19 cellular contexts compared by ENCODE assay signal in genomic region chr3:13039286-13039896, GRCh38. TPM values are rescaled to one million over a fixed set of nuclear protein-coding genes. Genes with fewer than 3 reads are reported as not detected.
DNase-seq lines count a peak whose midpoint lies in the region; ATAC-seq and TF ChIP-seq lines count a peak whose summit lies in the region.
"Had no signal": no experiment of that assay in that cellular context is flagged by ENCODE, and none has a peak within 500 bp of the region (broad histone marks: within the 10 kb centered on the region; RNA-seq: fewer than 3 reads in every experiment).

No MANE protein-coding gene starts in this region.

- peaks cover 7% of the 10 kb centered on the region for H3K27me3 Mint-ChIP-seq in activated CD4-positive, alpha-beta T cell treated with anti-CD3 and anti-CD28 coated beads, Interleukin-2, amount 10 ng/mL, durations not matched to agents 7 days and 5 days

- no peak overlapping the region for H3K4me3 Mint-ChIP-seq in activated CD4-positive, alpha-beta T cell treated with anti-CD3 and anti-CD28 coated beads, Interleukin-2, amount 10 ng/mL, durations not matched to agents 7 days and 5 days
- H3K4me3 Mint-ChIP-seq: activated CD8-positive, alpha-beta T cell treated with anti-CD3 and anti-CD28 coated beads, Interleukin-2, amount 10 ng/mL, durations not matched to agents 7 days and 5 days; activated naive CD4-positive, alpha-beta T cell treated with anti-CD3 and anti-CD28 coated beads, Interleukin-2, amount 10 ng/mL, durations not matched to agents 7 days and 5 days; activated T-cell treated with anti-CD3 and anti-CD28 coated beads, Interleukin-2, amount 50 U/mL, for 4 hours; nephron had no signal

- CTCF ChIA-PET in activated CD4-positive, alpha-beta T cell treated with anti-CD3 and anti-CD28 coated beads, Interleukin-2, amount 10 ng/mL, durations not matched to agents 7 days and 5 days (lab: Charles Lee), result interaction anchor here (0.6 to 1.5 kb wide), 8 partner anchors 9 to 1216 kb away, joined by 3 to 5 read pairs (median 3); no protein-coding TSS in a partner anchor

- in situ Hi-C loops in G401 (cut with HindIII; ENCODE audit: low sequenced_read_pairs), result no loop called here

- POLR2A ChIA-PET in activated CD4-positive, alpha-beta T cell treated with anti-CD3 and anti-CD28 coated beads, Interleukin-2, amount 10 ng/mL, durations not matched to agents 7 days and 5 days (lab: Charles Lee), result no interaction called here

- peaks cover 6% of the 10 kb centered on the region for H3K4me1 Mint-ChIP-seq in activated CD4-positive, alpha-beta T cell treated with anti-CD3 and anti-CD28 coated beads, Interleukin-2, amount 10 ng/mL, durations not matched to agents 7 days and 5 days

- DNase-seq in G401 (ENCODE audit: low spot score), result peak; percentile 67
- peak; percentile 54 for DNase-seq in NCI-H1105 (lab: John Stamatoyannopoulos, UW)
- no peak for DNase-seq in epithelial cell of proximal tubule (ENCODE audit: low read depth)
- no peak for DNase-seq in retinal pigment epithelial cell (ENCODE audit: low read depth)
- DNase-seq in stimulated activated CD4-positive, alpha-beta T cell treated with anti-CD3 and anti-CD28 coated beads, Interleukin-4, amount 100 ng/mL, for 1 hour, result no peak
- no peak for DNase-seq in activated CD4-positive, alpha-beta T cell treated with anti-CD3 and anti-CD28 coated beads, Interleukin-2, amount 10 ng/mL, durations not matched to agents 7 days and 5 days
- DNase-seq: activated CD8-positive, alpha-beta T cell treated with anti-CD3 and anti-CD28 coated beads, Interleukin-2, amount 10 ng/mL, durations not matched to agents 7 days and 5 days; activated naive CD4-positive, alpha-beta T cell treated with anti-CD3 and anti-CD28 coated beads, Interleukin-2, amount 10 ng/mL, durations not matched to agents 7 days and 5 days; activated T-cell treated with anti-CD3 and anti-CD28 coated beads, Interleukin-2, amount 50 U/mL, for 4 hours; effector CD8-positive, alpha-beta T cell; EL; NCI-H1694 treated with DMSO at 0.1 percent for 48 hours; NCI-H510A treated with DMSO at 0.1 percent for 48 hours; small intestine; stomach; upper lobe of left lung had no signal

- no peak for ATAC-seq in GM21381 (IDR thresholded peaks at IDR 0.05; ENCODE audit: unreplicated experiment)

- TF ChIP-seq CTCF in epithelial cell of proximal tubule (conservative IDR thresholded peaks at IDR 0.05; ENCODE audit: low read depth, low read length), result no peak
- TF ChIP-seq CTCF in retinal pigment epithelial cell (conservative IDR thresholded peaks at IDR 0.05; ENCODE audit: low read depth, low read length), result no peak

- no peaks in the 10 kb centered on the region for H3K36me3 Mint-ChIP-seq in activated CD4-positive, alpha-beta T cell treated with anti-CD3 and anti-CD28 coated beads, Interleukin-2, amount 10 ng/mL, durations not matched to agents 7 days and 5 days (ENCODE audit: low read depth)
- H3K36me3 Mint-ChIP-seq: activated naive CD4-positive, alpha-beta T cell treated with anti-CD3 and anti-CD28 coated beads, Interleukin-2, amount 10 ng/mL, durations not matched to agents 7 days and 5 days had no signal

- H3K4me3 ChIP-seq in epithelial cell of proximal tubule (ENCODE audit: low read depth, low read length) (peak overlapping the region; percentile 20), retinal pigment epithelial cell (ENCODE audit: low read length) (peak overlapping the region; percentile 16)

- no peak overlapping the region for H3K27ac Mint-ChIP-seq in activated CD4-positive, alpha-beta T cell treated with anti-CD3 and anti-CD28 coated beads, Interleukin-2, amount 10 ng/mL, durations not matched to agents 7 days and 5 days
- H3K27ac Mint-ChIP-seq: activated CD8-positive, alpha-beta T cell treated with anti-CD3 and anti-CD28 coated beads, Interleukin-2, amount 10 ng/mL, durations not matched to agents 7 days and 5 days; activated naive CD4-positive, alpha-beta T cell treated with anti-CD3 and anti-CD28 coated beads, Interleukin-2, amount 10 ng/mL, durations not matched to agents 7 days and 5 days; nephron; progenitor cell of endocrine pancreas had no signal

- no peaks in the 10 kb centered on the region for H3K9me3 Mint-ChIP-seq in activated CD4-positive, alpha-beta T cell treated with anti-CD3 and anti-CD28 coated beads, Interleukin-2, amount 10 ng/mL, durations not matched to agents 7 days and 5 days
- H3K9me3 Mint-ChIP-seq: activated naive CD4-positive, alpha-beta T cell treated with anti-CD3 and anti-CD28 coated beads, Interleukin-2, amount 10 ng/mL, durations not matched to agents 7 days and 5 days; activated T-cell treated with anti-CD3 and anti-CD28 coated beads, Interleukin-2, amount 50 U/mL, for 4 hours; nephron had no signal

RNA-seq across cellular contexts. Expression of gene IQSEC1, which starts 33.8 kb away (rescaled TPM):
- total RNA-seq in G401 (2014; rRNA removed; shearing (Covaris generic)), result 6.5 and 10.7 TPM in 2 replicates
- total RNA-seq in epithelial cell of proximal tubule, result 6.4 and 8.8 TPM in 2 replicates
- 10 to 100 TPM; 58.2 to 70.4 TPM for total RNA-seq in activated CD4-positive, alpha-beta T cell treated with anti-CD3 and anti-CD28 coated beads, Interleukin-2, amount 10 ng/mL, durations not matched to agents 7 days and 5 days

Comparison
In these comparisons a context has a peak if more than half of its experiments do, and no peak if none do; other contexts are left out.
1. DNase-seq: peak in G401 (single experiment) and NCI-H1105 (single experiment); none in epithelial cell of proximal tubule (single experiment), retinal pigment epithelial cell (single experiment), stimulated activated CD4-positive, alpha-beta T cell treated with anti-CD3 and anti-CD28 coated beads, Interleukin-4, amount 100 ng/mL, for 1 hour (single experiment) and activated CD4-positive, alpha-beta T cell treated with anti-CD3 and anti-CD28 coated beads, Interleukin-2, amount 10 ng/mL, durations not matched to agents 7 days and 5 days (single experiment).